Comparison of ENCODE assay signal across 21 cellular contexts in genomic region chr3:123352134-123352554, GRCh38.
DNase-seq lines count a peak whose midpoint lies in the region; ATAC-seq and TF ChIP-seq lines count a peak whose summit lies in the region.
"Had no signal": no experiment of that assay in that cellular context is flagged by ENCODE, and none has a peak within 500 bp of the region (broad histone marks: within the 10 kb centered on the region; RNA-seq: fewer than 3 reads in every experiment).

No MANE protein-coding gene starts in this region.

- no peak overlapping the region for H3K4me3 Mint-ChIP-seq in glutamatergic neuron (ENCODE audit: unreplicated experiment)
- H3K4me3 Mint-ChIP-seq: CD8-positive, alpha-beta T cell; IgD-negative memory B cell had no signal

- H3K36me3 Mint-ChIP-seq in glutamatergic neuron (ENCODE audit: unreplicated experiment): peaks cover 17% of the 10 kb centered on the region
- H3K36me3 Mint-ChIP-seq: CD8-positive, alpha-beta T cell; IgD-negative memory B cell had no signal

- H3K27ac ChIP-seq in gastroesophageal sphincter: peak overlapping the region; percentile 30 to 86 (median 79)
- no peak overlapping the region for H3K27ac ChIP-seq in left lung
- H3K27ac ChIP-seq in tibial artery: peak overlapping the region; percentile 67 to 76
- H3K27ac ChIP-seq: adrenal gland, cardiac muscle cell, foreskin keratinocyte, SJSA1, testis had no signal

- peak; percentile 28 for DNase-seq in MG63
- DNase-seq in left lung: no peak
- DNase-seq in tibial artery: peak in 1 of 2 donors; percentile 90
- DNase-seq in NK-92 (lab: John Stamatoyannopoulos, UW; ENCODE audit: unreplicated experiment): no peak
- DNase-seq in glutamatergic neuron: no peak
- DNase-seq in NCI-H1092 (lab: John Stamatoyannopoulos, UW): no peak
- DNase-seq: activated gamma-delta T cell treated with Interleukin-2 at 50 U/mL for 16 hours; CD8-positive, alpha-beta T cell; DMS153; foreskin keratinocyte; GF-D8; MM.1S; NCI-H187 treated with DMSO at 0.1 percent for 48 hours; NCI-H82; T-helper 2 cell; testis had no signal

- TF ChIP-seq EP300 in gastroesophageal sphincter (IDR thresholded peaks at IDR 0.05): no peak

- peaks cover 14% of the 10 kb centered on the region for H3K9me3 Mint-ChIP-seq in glutamatergic neuron (ENCODE audit: unreplicated experiment)
- H3K9me3 Mint-ChIP-seq: CD8-positive, alpha-beta T cell had no signal

- no peak overlapping the region for H3K4me3 ChIP-seq in MG63
- H3K4me3 ChIP-seq in gastroesophageal sphincter: no peak overlapping the region
- H3K4me3 ChIP-seq in left lung: no peak overlapping the region
- H3K4me3 ChIP-seq in tibial artery: no peak overlapping the region
- H3K4me3 ChIP-seq: adrenal gland, cardiac muscle cell, SJSA1, testis had no signal

- peaks cover 15% of the 10 kb centered on the region for H3K27me3 Mint-ChIP-seq in glutamatergic neuron (ENCODE audit: unreplicated experiment)

- H3K27ac Mint-ChIP-seq in glutamatergic neuron (ENCODE audit: unreplicated experiment): no peak overlapping the region
- H3K27ac Mint-ChIP-seq: CD8-positive, alpha-beta T cell; IgD-negative memory B cell had no signal

- no peak for TF ChIP-seq POLR2A in gastroesophageal sphincter (IDR thresholded peaks at IDR 0.05)

- no peak for TF ChIP-seq CTCF in gastroesophageal sphincter (IDR thresholded peaks at IDR 0.05)
- TF ChIP-seq CTCF in left lung (IDR thresholded peaks at IDR 0.05): no peak
- TF ChIP-seq CTCF in tibial artery (IDR thresholded peaks at IDR 0.05): no peak
- no peak for TF ChIP-seq CTCF in glutamatergic neuron (IDR thresholded peaks at IDR 0.05; ENCODE audit: partially characterized antibody, unreplicated experiment)

- H3K9me3 ChIP-seq in MG63 (peaks cover 4% of the 10 kb centered on the region), gastroesophageal sphincter (no peaks in the 10 kb centered on the region), left lung (no peaks in the 10 kb centered on the region), tibial artery (no peaks in the 10 kb centered on the region)
- H3K9me3 ChIP-seq: adrenal gland, SJSA1, testis had no signal

- H3K4me1 ChIP-seq in gastroesophageal sphincter: peaks cover 0 to 85% (median 24%) of the 10 kb centered on the region in 3 donors
- H3K4me1 ChIP-seq in left lung: no peaks in the 10 kb centered on the region
- peaks cover 0 to 86% (median 54%) of the 10 kb centered on the region in 4 donors for H3K4me1 ChIP-seq in tibial artery
- H3K4me1 ChIP-seq: adrenal gland, foreskin keratinocyte, SJSA1 had no signal

- H3K27me3 ChIP-seq in MG63: peaks cover 19% of the 10 kb centered on the region
- H3K27me3 ChIP-seq in gastroesophageal sphincter: no peaks in the 10 kb centered on the region
- peaks cover 0 to 30% of the 10 kb centered on the region in 2 donors for H3K27me3 ChIP-seq in left lung
- no peaks in the 10 kb centered on the region for H3K27me3 ChIP-seq in tibial artery
- H3K27me3 ChIP-seq: adrenal gland, cardiac muscle cell, testis had no signal

- intact Hi-C loops in left lung (cut with DNase I) (no loop called here), tibial artery (cut with DNase I; ENCODE audit: low total_unique reads) (no loop called here)

- ATAC-seq in gastroesophageal sphincter (peak; percentile 57), left lung (peak; percentile 27)
- ATAC-seq: CD8-positive, alpha-beta T cell; foreskin keratinocyte had no signal

- H3K4me1 Mint-ChIP-seq in glutamatergic neuron (ENCODE audit: low read depth, unreplicated experiment): peaks cover 6% of the 10 kb centered on the region
- H3K4me1 Mint-ChIP-seq: IgD-negative memory B cell had no signal

- H3K36me3 ChIP-seq in MG63 (no peaks in the 10 kb centered on the region), gastroesophageal sphincter (no peaks in the 10 kb centered on the region), left lung (no peaks in the 10 kb centered on the region), tibial artery (no peaks in the 10 kb centered on the region)
- H3K36me3 ChIP-seq: adrenal gland, cardiac muscle cell, SJSA1 had no signal

- WGBS in gastroesophageal sphincter (ENCODE audit: low coverage in 1 of 2), 2 donors: 30% methylated on average over 2 of the region's 15 CpGs; no CpG with 5 or more reads in 1 of the 2 donors

Comparison
In these comparisons a context has a peak if more than half of its experiments do, and no peak if none do; other contexts are left out.
1. H3K27ac ChIP-seq: peak in gastroesophageal sphincter (4 of 4) and tibial artery (2 of 2); none in left lung (0 of 2).